In genomic region chr5:119274767-119275130, GRCh38 we compare ENCODE assay signal across 8 cellular contexts.
A peak's percentile ranks its signal among the peaks of the same experiment; 100 is the strongest.
DNase-seq lines count a peak whose midpoint lies in the region; ATAC-seq and TF ChIP-seq lines count a peak whose summit lies in the region.

No MANE protein-coding gene starts in this region.

- TF ChIP-seq CTCF in thyroid gland (IDR thresholded peaks at IDR 0.05) = no peak
- no peak for TF ChIP-seq CTCF in BE2C (IDR thresholded peaks at IDR 0.05; ENCODE audit: low read depth, low read length)
- no peak for TF ChIP-seq CTCF in gastroesophageal sphincter (IDR thresholded peaks at IDR 0.05)

- H3K9me3 ChIP-seq in thyroid gland (no peaks in the 10 kb centered on the region), BE2C (no peaks in the 10 kb centered on the region), gastroesophageal sphincter (no peaks in the 10 kb centered on the region)

- ATAC-seq in GM21737 (IDR thresholded peaks at IDR 0.05; ENCODE audit: unreplicated experiment) (peak; percentile 39), gastroesophageal sphincter (no peak)

- H3K36me3 ChIP-seq in thyroid gland = no peaks in the 10 kb centered on the region
- H3K36me3 ChIP-seq in BE2C = no peaks in the 10 kb centered on the region
- no peaks in the 10 kb centered on the region for H3K36me3 ChIP-seq in gastroesophageal sphincter

- peak overlapping the region; percentile 99 for H3K27ac ChIP-seq in epithelial cell of prostate
- peak overlapping the region in 2 of 3 donors; percentile 35 to 66 for H3K27ac ChIP-seq in thyroid gland
- H3K27ac ChIP-seq in gastroesophageal sphincter = no peak overlapping the region

- TF ChIP-seq POLR2A in thyroid gland (IDR thresholded peaks at IDR 0.05) (no peak), gastroesophageal sphincter (IDR thresholded peaks at IDR 0.05) (no peak)

- intact Hi-C loops in thyroid gland (cut with DNase I) = no loop called here

- in situ Hi-C loops in Caki2 (cut with HindIII; ENCODE audit: low pct_unique_long_range_greater_than_20kb, low sequenced_read_pairs) = no loop called here

- peak; percentile 33 for DNase-seq in Caki2 (ENCODE audit: low read depth)
- DNase-seq in NOMO-1 treated with DMSO at 0.1 percent for 48 hours (lab: John Stamatoyannopoulos, UW; ENCODE audit: unreplicated experiment) = peak; percentile 44
- no peak for DNase-seq in epithelial cell of prostate (ENCODE audit: low read depth, low spot score)
- no peak for DNase-seq in thyroid gland
- DNase-seq in BE2C = no peak
- DNase-seq in NCI-H524 treated with DMSO at 0.1 percent for 48 hours (lab: John Stamatoyannopoulos, UW) = no peak

- H3K4me3 ChIP-seq in thyroid gland (replicated peaks in 1 of 3) (no peak overlapping the region), BE2C (ENCODE audit: low read depth, low read length) (no peak overlapping the region), gastroesophageal sphincter (no peak overlapping the region)

- TF ChIP-seq EP300 in gastroesophageal sphincter (IDR thresholded peaks at IDR 0.05) = no peak

- H3K4me1 ChIP-seq in thyroid gland (peaks cover 7 to 29% of the 10 kb centered on the region in 2 donors), BE2C (no peaks in the 10 kb centered on the region), gastroesophageal sphincter (peaks cover 0 to 54% (median 0%) of the 10 kb centered on the region in 3 donors)

- H3K27me3 ChIP-seq in thyroid gland (no peaks in the 10 kb centered on the region), BE2C (no peaks in the 10 kb centered on the region), gastroesophageal sphincter (no peaks in the 10 kb centered on the region)

Comparison
In these comparisons a context has a peak if more than half of its experiments do, and no peak if none do; other contexts are left out.
1. DNase-seq: peak in Caki2 (single experiment) and NOMO-1 treated with DMSO at 0.1 percent for 48 hours (single experiment); none in epithelial cell of prostate (single experiment), thyroid gland (0 of 2), BE2C (single experiment) and NCI-H524 treated with DMSO at 0.1 percent for 48 hours (single experiment).
2. H3K27ac ChIP-seq: peak in epithelial cell of prostate (single experiment) and thyroid gland (2 of 3); none in gastroesophageal sphincter (0 of 4).